In the genomic region with DNA sequence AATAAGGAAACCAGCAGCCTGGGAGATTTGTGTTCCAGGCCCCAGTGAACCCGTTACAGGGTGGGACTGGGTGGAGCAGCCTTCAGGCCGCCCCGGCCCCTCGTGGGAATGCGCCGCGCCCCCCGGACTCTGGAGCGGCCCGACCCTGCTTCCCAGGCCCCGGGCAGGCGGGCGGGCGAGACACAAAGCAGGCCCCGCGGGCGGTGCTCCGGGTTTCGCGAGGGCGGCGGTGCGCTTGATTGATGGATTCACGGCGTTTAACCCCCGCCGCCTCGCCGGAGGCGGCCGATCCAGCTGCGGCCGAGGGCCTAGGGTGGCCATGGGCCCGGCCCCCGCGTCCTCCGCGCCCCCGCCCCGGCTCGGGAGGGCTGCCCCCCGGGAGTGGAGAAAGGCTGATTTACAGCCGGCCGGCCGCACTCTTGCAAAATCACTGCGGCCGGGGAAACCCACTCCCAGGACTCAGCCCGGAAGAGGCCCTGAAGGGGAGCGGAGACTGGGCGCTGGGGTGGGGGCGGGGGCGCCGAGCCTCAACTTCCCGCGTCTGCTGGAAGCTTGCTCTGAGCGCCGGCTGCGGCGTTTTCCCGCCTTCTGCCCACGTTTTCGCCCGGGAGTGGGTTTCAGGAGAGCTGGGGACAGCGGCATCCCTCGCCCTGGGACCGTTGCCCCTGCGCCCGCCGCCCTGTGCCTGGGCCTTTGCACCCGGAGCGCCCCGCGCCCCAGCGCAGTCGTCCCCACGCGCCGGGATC, we compare ENCODE assay signal across 8 cellular contexts.
A peak's percentile ranks its signal among the peaks of the same experiment; 100 is the strongest.
DNase-seq lines count a peak whose midpoint lies in the region; ATAC-seq and TF ChIP-seq lines count a peak whose summit lies in the region.

No MANE protein-coding gene starts in this region.

- no peak for ATAC-seq in SK-N-SH treated with all-trans-retinoic acid at 6 μM for 48 hours
- ATAC-seq in HG03175 (IDR thresholded peaks at IDR 0.05; ENCODE audit: unreplicated experiment): no peak

- H3K27me3 Mint-ChIP-seq in activated naive CD8-positive, alpha-beta T cell: peaks cover 44% of the 10 kb centered on the region

- H3K9me3 ChIP-seq in SK-N-SH (no peaks in the 10 kb centered on the region), suprapubic skin (no peaks in the 10 kb centered on the region)

- H3K9ac ChIP-seq in SK-N-SH: no peak overlapping the region

- no peak for TF ChIP-seq RAD21 in SK-N-SH (IDR thresholded peaks at IDR 0.05; ENCODE audit: low read length)

- peaks cover 19% of the 10 kb centered on the region for H3K4me1 Mint-ChIP-seq in activated naive CD8-positive, alpha-beta T cell (ENCODE audit: low read depth)

- H3K27ac Mint-ChIP-seq in activated naive CD8-positive, alpha-beta T cell: no peak overlapping the region

- H3K4me3 ChIP-seq in SK-N-SH (ENCODE audit: low read depth in 2 of 2, low read length in 1 of 2): peak overlapping the region in 1 of 2 experiments; percentile 38; a peak in 2 of 4 replicates
- H3K4me3 ChIP-seq in suprapubic skin: peak overlapping the region; percentile 39

- H3K79me2 ChIP-seq in SK-N-SH (ENCODE audit: insufficient read depth): no peaks in the 10 kb centered on the region

- no peaks in the 10 kb centered on the region for H3K9me3 Mint-ChIP-seq in activated naive CD8-positive, alpha-beta T cell (ENCODE audit: low read depth)

- H3K27ac ChIP-seq in SK-N-SH (ENCODE audit: low read depth in 2 of 2, low read length in 1 of 2) (no peak overlapping the region), suprapubic skin (peak overlapping the region; percentile 78)

- no peak for TF ChIP-seq CTCF in SK-N-SH (IDR thresholded peaks at IDR 0.05)
- TF ChIP-seq CTCF in suprapubic skin (IDR thresholded peaks at IDR 0.05): no peak

- H3K27me3 ChIP-seq in SK-N-SH (ENCODE audit: insufficient read depth) (peaks cover 49% of the 10 kb centered on the region), suprapubic skin (peaks cover 31% of the 10 kb centered on the region)

- H3K4me3 Mint-ChIP-seq in activated naive CD8-positive, alpha-beta T cell: peak overlapping the region; percentile 74

- CTCF ChIA-PET in SK-N-SH (lab: Yijun Ruan, JAX): interaction anchor here (0.6 to 18.4 kb wide), 86 partner anchors 10 to 1339 kb away, joined by 3 to 432 read pairs (median 4); no protein-coding TSS in a partner anchor

- no peak for TF ChIP-seq EP300 in SK-N-SH (IDR thresholded peaks at IDR 0.05; ENCODE audit: borderline replicate concordance in 1 of 2, low read depth in 1 of 2, low read length in 1 of 2)
- no peak for TF ChIP-seq EP300 in suprapubic skin (IDR thresholded peaks at IDR 0.05)

- peaks cover 0 to 18% of the 10 kb centered on the region in 2 experiments; a peak in 2 of 4 replicates for H3K4me1 ChIP-seq in SK-N-SH (ENCODE audit: control insufficient read depth in 1 of 2, insufficient read depth in 2 of 2, low read depth in 1 of 2, low read length in 1 of 2)
- peaks cover 64% of the 10 kb centered on the region for H3K4me1 ChIP-seq in suprapubic skin

- peaks cover 2% of the 10 kb centered on the region for H3K36me3 Mint-ChIP-seq in activated naive CD8-positive, alpha-beta T cell

- no peaks in the 10 kb centered on the region for H4K20me1 ChIP-seq in SK-N-SH (ENCODE audit: insufficient read depth)

- H3F3A ChIP-seq in SK-N-SH (replicated peaks; ENCODE audit: insufficient read depth): peaks cover 20% of the 10 kb centered on the region

- H3K36me3 ChIP-seq in SK-N-SH (replicated peaks in 1 of 2; ENCODE audit: control insufficient read depth in 1 of 2, insufficient read depth in 2 of 2, low read length in 1 of 2) (no peaks in the 10 kb centered on the region), suprapubic skin (no peaks in the 10 kb centered on the region)

- no peaks in the 10 kb centered on the region for H3K9me2 ChIP-seq in SK-N-SH

- H3K4me2 ChIP-seq in SK-N-SH: peak overlapping the region; percentile 31; the same call in 1 of the 2 replicates

- no peak for TF ChIP-seq POLR2A in suprapubic skin (IDR thresholded peaks at IDR 0.05)

- peak; percentile 66 for DNase-seq in SK-N-SH
- peak; percentile 32 for DNase-seq in iris pigment epithelial cell (ENCODE audit: low read depth)
- DNase-seq in suprapubic skin (ENCODE audit: low spot score in 2 of 2): no peak
- DNase-seq in NCI-H146 (lab: John Stamatoyannopoulos, UW): no peak
- DNase-seq in activated CD4-positive, alpha-beta T cell treated with anti-CD3 and anti-CD28 coated beads, Interleukin-2, amount 50 U/mL, for 48 hours: no peak

- POLR2A ChIA-PET in SK-N-SH (lab: Yijun Ruan, JAX): no interaction called here

- H2AFZ ChIP-seq in SK-N-SH (ENCODE audit: low read depth): no peak overlapping the region

- WGBS in SK-N-SH (ENCODE audit: low lambda C conversion rate): 7% methylated on average over 49 of the region's 78 CpGs
- WGBS in suprapubic skin: 52% methylated on average over 28 of the region's 78 CpGs

TF ChIP-seq in SK-N-SH, 30 proteins besides CTCF, POLR2A, EP300 and RAD21:
- TF ChIP-seq FOSL2 (IDR thresholded peaks at IDR 0.05; ENCODE audit: borderline replicate concordance, low read depth) (no peak), EZH2phosphoT487 (IDR thresholded peaks at IDR 0.05; ENCODE audit: borderline replicate concordance, low read depth) (no peak; the same call in 1 of the 2 replicates), YY1 (IDR thresholded peaks at IDR 0.05; ENCODE audit: low read depth) (no peak), MEF2A (IDR thresholded peaks at IDR 0.05; ENCODE audit: borderline replicate concordance, low read depth) (no peak), FOXJ3 (CRISPR knock-in tag; IDR thresholded peaks at IDR 0.05) (no peak), TEAD4 (IDR thresholded peaks at IDR 0.05; ENCODE audit: borderline replicate concordance, insufficient read depth) (no peak)
- TF ChIP-seq, protein P1, sequence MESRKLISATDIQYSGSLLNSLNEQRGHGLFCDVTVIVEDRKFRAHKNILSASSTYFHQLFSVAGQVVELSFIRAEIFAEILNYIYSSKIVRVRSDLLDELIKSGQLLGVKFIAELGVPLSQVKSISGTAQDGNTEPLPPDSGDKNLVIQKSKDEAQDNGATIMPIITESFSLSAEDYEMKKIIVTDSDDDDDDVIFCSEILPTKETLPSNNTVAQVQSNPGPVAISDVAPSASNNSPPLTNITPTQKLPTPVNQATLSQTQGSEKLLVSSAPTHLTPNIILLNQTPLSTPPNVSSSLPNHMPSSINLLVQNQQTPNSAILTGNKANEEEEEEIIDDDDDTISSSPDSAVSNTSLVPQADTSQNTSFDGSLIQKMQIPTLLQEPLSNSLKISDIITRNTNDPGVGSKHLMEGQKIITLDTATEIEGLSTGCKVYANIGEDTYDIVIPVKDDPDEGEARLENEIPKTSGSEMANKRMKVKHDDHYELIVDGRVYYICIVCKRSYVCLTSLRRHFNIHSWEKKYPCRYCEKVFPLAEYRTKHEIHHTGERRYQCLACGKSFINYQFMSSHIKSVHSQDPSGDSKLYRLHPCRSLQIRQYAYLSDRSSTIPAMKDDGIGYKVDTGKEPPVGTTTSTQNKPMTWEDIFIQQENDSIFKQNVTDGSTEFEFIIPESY (IDR thresholded peaks at IDR 0.05; ENCODE audit: borderline replicate concordance, low read depth): no peak
- TF ChIP-seq, protein P2, sequence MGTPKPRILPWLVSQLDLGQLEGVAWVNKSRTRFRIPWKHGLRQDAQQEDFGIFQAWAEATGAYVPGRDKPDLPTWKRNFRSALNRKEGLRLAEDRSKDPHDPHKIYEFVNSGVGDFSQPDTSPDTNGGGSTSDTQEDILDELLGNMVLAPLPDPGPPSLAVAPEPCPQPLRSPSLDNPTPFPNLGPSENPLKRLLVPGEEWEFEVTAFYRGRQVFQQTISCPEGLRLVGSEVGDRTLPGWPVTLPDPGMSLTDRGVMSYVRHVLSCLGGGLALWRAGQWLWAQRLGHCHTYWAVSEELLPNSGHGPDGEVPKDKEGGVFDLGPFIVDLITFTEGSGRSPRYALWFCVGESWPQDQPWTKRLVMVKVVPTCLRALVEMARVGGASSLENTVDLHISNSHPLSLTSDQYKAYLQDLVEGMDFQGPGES (IDR thresholded peaks at IDR 0.05; ENCODE audit: low read depth, low read length): no peak

TF ChIP-seq in SK-N-SH treated with all-trans-retinoic acid at 6 μM for 48 hours, 23 proteins besides CTCF, POLR2A, EP300 and RAD21 (continues in another document):
- TF ChIP-seq ZNF70 (CRISPR knock-in tag; IDR thresholded peaks at IDR 0.05): no peak
- no peak for TF ChIP-seq ZNF565 (CRISPR knock-in tag; conservative IDR thresholded peaks at IDR 0.05; ENCODE audit: low read depth)
- TF ChIP-seq TOX (CRISPR knock-in tag; IDR thresholded peaks at IDR 0.05; ENCODE audit: borderline replicate concordance): no peak
- TF ChIP-seq ZFP30 (CRISPR knock-in tag; IDR thresholded peaks at IDR 0.05): no peak
- no peak for TF ChIP-seq OSR1 (CRISPR knock-in tag; IDR thresholded peaks at IDR 0.05)
- TF ChIP-seq, protein P3, sequence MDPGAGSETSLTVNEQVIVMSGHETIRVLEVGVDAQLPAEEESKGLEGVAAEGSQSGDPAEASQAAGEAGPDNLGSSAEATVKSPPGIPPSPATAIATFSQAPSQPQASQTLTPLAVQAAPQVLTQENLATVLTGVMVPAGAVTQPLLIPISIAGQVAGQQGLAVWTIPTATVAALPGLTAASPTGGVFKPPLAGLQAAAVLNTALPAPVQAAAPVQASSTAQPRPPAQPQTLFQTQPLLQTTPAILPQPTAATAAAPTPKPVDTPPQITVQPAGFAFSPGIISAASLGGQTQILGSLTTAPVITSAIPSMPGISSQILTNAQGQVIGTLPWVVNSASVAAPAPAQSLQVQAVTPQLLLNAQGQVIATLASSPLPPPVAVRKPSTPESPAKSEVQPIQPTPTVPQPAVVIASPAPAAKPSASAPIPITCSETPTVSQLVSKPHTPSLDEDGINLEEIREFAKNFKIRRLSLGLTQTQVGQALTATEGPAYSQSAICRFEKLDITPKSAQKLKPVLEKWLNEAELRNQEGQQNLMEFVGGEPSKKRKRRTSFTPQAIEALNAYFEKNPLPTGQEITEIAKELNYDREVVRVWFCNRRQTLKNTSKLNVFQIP (CRISPR knock-in tag; IDR thresholded peaks at IDR 0.05; ENCODE audit: borderline replicate concordance, low read depth): no peak
- no peak for TF ChIP-seq ESRRG (CRISPR knock-in tag; IDR thresholded peaks at IDR 0.05)
- no peak for TF ChIP-seq BACH2 (CRISPR knock-in tag; IDR thresholded peaks at IDR 0.05; ENCODE audit: borderline replicate concordance)
- TF ChIP-seq, protein P4, sequence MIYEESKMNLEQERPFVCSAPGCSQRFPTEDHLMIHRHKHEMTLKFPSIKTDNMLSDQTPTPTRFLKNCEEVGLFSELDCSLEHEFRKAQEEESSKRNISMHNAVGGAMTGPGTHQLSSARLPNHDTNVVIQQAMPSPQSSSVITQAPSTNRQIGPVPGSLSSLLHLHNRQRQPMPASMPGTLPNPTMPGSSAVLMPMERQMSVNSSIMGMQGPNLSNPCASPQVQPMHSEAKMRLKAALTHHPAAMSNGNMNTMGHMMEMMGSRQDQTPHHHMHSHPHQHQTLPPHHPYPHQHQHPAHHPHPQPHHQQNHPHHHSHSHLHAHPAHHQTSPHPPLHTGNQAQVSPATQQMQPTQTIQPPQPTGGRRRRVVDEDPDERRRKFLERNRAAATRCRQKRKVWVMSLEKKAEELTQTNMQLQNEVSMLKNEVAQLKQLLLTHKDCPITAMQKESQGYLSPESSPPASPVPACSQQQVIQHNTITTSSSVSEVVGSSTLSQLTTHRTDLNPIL (CRISPR knock-in tag; IDR thresholded peaks at IDR 0.05; ENCODE audit: low read depth): no peak
- no peak for TF ChIP-seq SNAI2 (CRISPR knock-in tag; IDR thresholded peaks at IDR 0.05)
- TF ChIP-seq ISL1 (CRISPR knock-in tag; IDR thresholded peaks at IDR 0.05): no peak

Comparison
In these comparisons a context has a peak if more than half of its experiments do, and no peak if none do; other contexts are left out.
1. DNase-seq: peak in SK-N-SH (single experiment) and iris pigment epithelial cell (single experiment); none in suprapubic skin (0 of 2), NCI-H146 (single experiment) and activated CD4-positive, alpha-beta T cell treated with anti-CD3 and anti-CD28 coated beads, Interleukin-2, amount 50 U/mL, for 48 hours (0 of 2).